Comparison of ENCODE assay signal across 19 cellular contexts in genomic region chr1:160129046-160129445, GRCh38. TPM values are rescaled to one million over a fixed set of nuclear protein-coding genes. Genes with fewer than 3 reads are reported as not detected.
DNase-seq lines count a peak whose midpoint lies in the region; TF ChIP-seq lines count a peak whose summit lies in the region.
"Had no signal": no experiment of that assay in that cellular context is flagged by ENCODE, and none has a peak within 500 bp of the region (broad histone marks: within the 10 kb centered on the region; RNA-seq: fewer than 3 reads in every experiment).

No MANE protein-coding gene starts in this region.

- intact Hi-C loops in left ventricle myocardium inferior (cut with micrococcal nuclease), result no loop called here
- intact Hi-C loops in spleen (cut with DNase I; ENCODE audit: low total_unique reads), result no loop called here
- intact Hi-C loops in Caco-2 (cut with micrococcal nuclease; ENCODE audit: unreplicated experiment), result no loop called here

- peaks cover 28% of the 10 kb centered on the region for H3K4me1 Mint-ChIP-seq in Caco-2 (ENCODE audit: low read depth, unreplicated experiment)
- H3K4me1 Mint-ChIP-seq: activated CD8-positive, alpha-beta memory T cell treated with anti-CD3 and anti-CD28 coated beads, Interleukin-2, amount 10 ng/mL, durations not matched to agents 7 days and 5 days; CD4-positive, CD25-positive, alpha-beta regulatory T cell; immature natural killer cell had no signal

- H3K36me3 ChIP-seq in left ventricle myocardium inferior (peaks cover 77% of the 10 kb centered on the region), spleen (no peaks in the 10 kb centered on the region), Caco-2 (ENCODE audit: control insufficient read depth, insufficient read depth, low read length) (no peaks in the 10 kb centered on the region)

- CTCF ChIA-PET in Caco-2 (lab: Charles Lee), result no interaction called here

- no peaks in the 10 kb centered on the region for H3K27me3 Mint-ChIP-seq in Caco-2 (ENCODE audit: insufficient read depth, unreplicated experiment)
- H3K27me3 Mint-ChIP-seq: CD4-positive, CD25-positive, alpha-beta regulatory T cell had no signal

- 89 to 96% (median 96%) methylated on average over 5 of the region's 5 CpGs for WGBS in spleen, 5 donors

- H3K4me3 Mint-ChIP-seq in Caco-2 (ENCODE audit: unreplicated experiment), result no peak overlapping the region
- H3K4me3 Mint-ChIP-seq: activated CD8-positive, alpha-beta memory T cell treated with anti-CD3 and anti-CD28 coated beads, Interleukin-2, amount 10 ng/mL, durations not matched to agents 7 days and 5 days; CD4-positive, CD25-positive, alpha-beta regulatory T cell; effector memory CD8-positive, alpha-beta T cell; immature natural killer cell; WTC11 had no signal

- H3K36me3 Mint-ChIP-seq in Caco-2 (ENCODE audit: insufficient read depth, unreplicated experiment), result no peaks in the 10 kb centered on the region
- H3K36me3 Mint-ChIP-seq: activated CD8-positive, alpha-beta memory T cell treated with anti-CD3 and anti-CD28 coated beads, Interleukin-2, amount 10 ng/mL, durations not matched to agents 7 days and 5 days; CD4-positive, CD25-positive, alpha-beta regulatory T cell; immature natural killer cell had no signal

- DNase-seq in ELR (ENCODE audit: low read depth) (peak; percentile 9), RPMI7951 (ENCODE audit: low read depth) (peak; percentile 27), left ventricle myocardium inferior (no peak), spleen (peak; percentile 31), SW 1271 (lab: John Stamatoyannopoulos, UW) (no peak), NCI-H2107 (lab: John Stamatoyannopoulos, UW) (no peak), Caco-2 (no peak), DMS 273 (lab: John Stamatoyannopoulos, UW; ENCODE audit: unreplicated experiment) (no peak)
- DNase-seq: activated CD8-positive, alpha-beta memory T cell treated with anti-CD3 and anti-CD28 coated beads, Interleukin-2, amount 10 ng/mL, durations not matched to agents 7 days and 5 days; activated gamma-delta T cell treated with Interleukin-2 at 50 U/mL for 16 hours; CD4-positive, CD25-positive, alpha-beta regulatory T cell; effector memory CD8-positive, alpha-beta T cell; immature natural killer cell; mucosa of descending colon; NCI-H1417; NCI-H510A; PC-9 had no signal

- no peak overlapping the region for H3K4me3 ChIP-seq in left ventricle myocardium inferior
- H3K4me3 ChIP-seq in spleen, result no peak overlapping the region
- H3K4me3 ChIP-seq in Caco-2 (ENCODE audit: low read depth, low read length), result no peak overlapping the region
- H3K4me3 ChIP-seq: mucosa of descending colon, PC-9 had no signal

- H3K27me3 ChIP-seq in left ventricle myocardium inferior (ENCODE audit: low read depth) (no peaks in the 10 kb centered on the region), spleen (replicated peaks in 1 of 7) (no peaks in the 10 kb centered on the region), Caco-2 (replicated peaks; ENCODE audit: control insufficient read depth, insufficient read depth, low read length) (no peaks in the 10 kb centered on the region)

- POLR2A ChIA-PET in Caco-2 (lab: Charles Lee), result no interaction called here

- no peak for TF ChIP-seq POLR2A in spleen (IDR thresholded peaks at IDR 0.05)

- BruUV-seq in Caco-2 (replicated peaks; lab: Mats Ljungman, UMichigan), result no TSS peak

- H3K27ac Mint-ChIP-seq in Caco-2 (ENCODE audit: unreplicated experiment), result no peak overlapping the region
- H3K27ac Mint-ChIP-seq: activated CD8-positive, alpha-beta memory T cell treated with anti-CD3 and anti-CD28 coated beads, Interleukin-2, amount 10 ng/mL, durations not matched to agents 7 days and 5 days; effector memory CD8-positive, alpha-beta T cell; immature natural killer cell; WTC11 had no signal

- H3K4me1 ChIP-seq in left ventricle myocardium inferior, result peaks cover 92% of the 10 kb centered on the region
- no peaks in the 10 kb centered on the region for H3K4me1 ChIP-seq in spleen
- H3K4me1 ChIP-seq in Caco-2, result peaks cover 20% of the 10 kb centered on the region

- H3K9me3 Mint-ChIP-seq in Caco-2 (ENCODE audit: unreplicated experiment), result no peaks in the 10 kb centered on the region
- H3K9me3 Mint-ChIP-seq: CD4-positive, CD25-positive, alpha-beta regulatory T cell; effector memory CD8-positive, alpha-beta T cell; immature natural killer cell; WTC11 had no signal

- peak overlapping the region; percentile 91 for H3K27ac ChIP-seq in left ventricle myocardium inferior (replicated peaks)
- H3K27ac ChIP-seq in spleen, result no peak overlapping the region
- H3K27ac ChIP-seq: PC-9 had no signal

- H3K9me3 ChIP-seq in left ventricle myocardium inferior (replicated peaks) (no peaks in the 10 kb centered on the region), spleen (no peaks in the 10 kb centered on the region), Caco-2 (no peaks in the 10 kb centered on the region)
- H3K9me3 ChIP-seq: mucosa of descending colon had no signal

- TF ChIP-seq CTCF in left ventricle myocardium inferior (IDR thresholded peaks at IDR 0.05; ENCODE audit: borderline replicate concordance), result no peak
- TF ChIP-seq CTCF in spleen (IDR thresholded peaks at IDR 0.05 in 8 of 11, conservative IDR thresholded peaks at IDR 0.05 in 3 of 11), result no peak
- no peak for TF ChIP-seq CTCF in Caco-2 (IDR thresholded peaks at IDR 0.05; ENCODE audit: insufficient read depth in 1 of 2, low read depth in 1 of 2, low read length in 1 of 2, severe bottlenecking in 1 of 2, unreplicated experiment in 1 of 2)

RNA-seq across cellular contexts. Expression of gene ATP1A2, which starts 13.5 kb away (rescaled TPM):
- not detected in 2 replicates for total RNA-seq in RPMI7951 (2014; rRNA removed; shearing (Covaris generic))
- 401 TPM for total RNA-seq in left ventricle myocardium inferior
- 10 to 100 TPM in 1 of 7 donors, 1 to 10 TPM in 3, under 1 TPM in 3; 0.20 to 19.1 (median 1.1) TPM for total RNA-seq in spleen
- polyA plus RNA-seq in spleen, result 1 to 10 TPM in 1 of 3 donors, under 1 TPM in 2; 0.13 to 1.7 (median 0.27) TPM
- 0.36 TPM in 1 of 2 replicates, not detected in the other for total RNA-seq in Caco-2 (2022)
- total RNA-seq: activated CD8-positive, alpha-beta memory T cell treated with anti-CD3 and anti-CD28 coated beads, Interleukin-2, amount 10 ng/mL, durations not matched to agents 7 days and 5 days; CD4-positive, CD25-positive, alpha-beta regulatory T cell had no signal
- polyA plus RNA-seq: CD4-positive, CD25-positive, alpha-beta regulatory T cell; immature natural killer cell had no signal

RNA-seq across cellular contexts. Expression of gene ATP1A4, which starts 22.4 kb away (rescaled TPM):
- not detected in 2 replicates for total RNA-seq in RPMI7951 (2014; rRNA removed; shearing (Covaris generic))
- 0.11 TPM for total RNA-seq in left ventricle myocardium inferior
- 1 to 10 TPM in 2 of 7 donors, under 1 TPM in 3, not detected in 2; 0.70 to 2.9 (median 0.97) TPM for total RNA-seq in spleen
- 1 to 10 TPM in 1 of 3 donors, under 1 TPM in 2; 0.85 to 2.3 (median 0.93) TPM for polyA plus RNA-seq in spleen
- total RNA-seq in Caco-2 (2022), result not detected in 2 replicates
- total RNA-seq: CD4-positive, CD25-positive, alpha-beta regulatory T cell; PC-9 had no signal
- polyA plus RNA-seq: CD4-positive, CD25-positive, alpha-beta regulatory T cell; immature natural killer cell had no signal

RNA-seq across cellular contexts. Expression of gene IGSF8, which starts 30.6 kb away (rescaled TPM):
- 7.9 and 10.7 TPM in 2 replicates for total RNA-seq in RPMI7951 (2014; rRNA removed; shearing (Covaris generic))
- total RNA-seq in left ventricle myocardium inferior (18.2 TPM), spleen (10 to 100 TPM; 16.8 to 28.9 (median 25.3) TPM), Caco-2 (2022) (15.4 and 16.0 TPM in 2 replicates)
- polyA plus RNA-seq in spleen, result 10 to 100 TPM; 15.6 to 23.1 (median 16.1) TPM

RNA-seq across cellular contexts. Expression of gene KCNJ9, which starts 47.7 kb away (rescaled TPM):
- not detected in 2 replicates for total RNA-seq in RPMI7951 (2014; rRNA removed; shearing (Covaris generic))
- total RNA-seq in left ventricle myocardium inferior, result 0.05 TPM
- not detected for total RNA-seq in spleen
- not detected for polyA plus RNA-seq in spleen
- not detected in 2 replicates for total RNA-seq in Caco-2 (2022)
- total RNA-seq: activated CD8-positive, alpha-beta memory T cell treated with anti-CD3 and anti-CD28 coated beads, Interleukin-2, amount 10 ng/mL, durations not matched to agents 7 days and 5 days; CD4-positive, CD25-positive, alpha-beta regulatory T cell; PC-9; subcutaneous adipose tissue had no signal
- polyA plus RNA-seq: immature natural killer cell had no signal

RNA-seq across cellular contexts. Expression of gene KCNJ10, which starts 59.1 kb away (rescaled TPM):
- total RNA-seq in RPMI7951 (2014; rRNA removed; shearing (Covaris generic)), result 0.10 and 0.12 TPM in 2 replicates
- not detected for total RNA-seq in left ventricle myocardium inferior
- 10 to 100 TPM in 5 of 7 donors, 1 to 10 TPM in 2; 6.5 to 30.8 (median 23.9) TPM for total RNA-seq in spleen
- 1 to 10 TPM; 3.7 to 3.9 (median 3.8) TPM for polyA plus RNA-seq in spleen
- total RNA-seq in Caco-2 (2022), result 0.58 and 0.68 TPM in 2 replicates
- total RNA-seq: activated CD8-positive, alpha-beta memory T cell treated with anti-CD3 and anti-CD28 coated beads, Interleukin-2, amount 10 ng/mL, durations not matched to agents 7 days and 5 days; CD4-positive, CD25-positive, alpha-beta regulatory T cell; PC-9; subcutaneous adipose tissue had no signal
- polyA plus RNA-seq: CD4-positive, CD25-positive, alpha-beta regulatory T cell; immature natural killer cell had no signal

Comparison
In these comparisons a context has a peak if more than half of its experiments do, and no peak if none do; other contexts are left out.
1. DNase-seq: peak in ELR (single experiment), RPMI7951 (single experiment) and spleen (single experiment); none in left ventricle myocardium inferior (single experiment), SW 1271 (0 of 2), NCI-H2107 (single experiment), Caco-2 (0 of 2) and DMS 273 (single experiment).
2. RNA of gene ATP1A2, which starts 13.5 kb away (total RNA-seq): 401 TPM in left ventricle myocardium inferior (single experiment); 0.20 to 19.1 TPM in spleen, 0.36 TPM in Caco-2 and not detected in RPMI7951; every median in the first group is over 10 times any median in the second.